ENCODE assay signal across 8 cellular contexts in genomic region chrX:154013614-154014360, GRCh38. TPM values are rescaled to one million over a fixed set of nuclear protein-coding genes. Genes with fewer than 3 reads are reported as not detected.
A peak's percentile ranks its signal among the peaks of the same experiment; 100 is the strongest.
DNase-seq lines count a peak whose midpoint lies in the region; ATAC-seq and TF ChIP-seq lines count a peak whose summit lies in the region.

No MANE protein-coding gene starts in this region.

- H3K4me3 ChIP-seq in NB4 (ENCODE audit: low read depth, low read length) (no peak overlapping the region), esophagus squamous epithelium (no peak overlapping the region), neutrophil (ENCODE audit: low read depth in 1 of 2, low read length in 1 of 2) (no peak overlapping the region)

- peaks cover 0 to 3% (median 0%) of the 10 kb centered on the region in 4 donors for H3K27me3 ChIP-seq in esophagus squamous epithelium
- H3K27me3 ChIP-seq in neutrophil, result no peaks in the 10 kb centered on the region

- H3K36me3 ChIP-seq in esophagus squamous epithelium, result peaks cover 0 to 68% (median 19%) of the 10 kb centered on the region in 3 donors
- H3K36me3 ChIP-seq in neutrophil, result peaks cover 26% of the 10 kb centered on the region

- H3K9me3 ChIP-seq in esophagus squamous epithelium (no peaks in the 10 kb centered on the region), neutrophil (no peaks in the 10 kb centered on the region)

- TF ChIP-seq POLR2A in NB4 (IDR thresholded peaks at IDR 0.05; ENCODE audit: extremely low read depth, insufficient read length) (no peak), esophagus squamous epithelium (IDR thresholded peaks at IDR 0.05) (no peak)

- H3K27ac ChIP-seq in esophagus squamous epithelium (no peak overlapping the region), neutrophil (peak overlapping the region; percentile 52)

- peaks cover 4 to 32% (median 11%) of the 10 kb centered on the region in 3 donors for H3K4me1 ChIP-seq in esophagus squamous epithelium
- peaks cover 24 to 26% of the 10 kb centered on the region in 2 experiments for H3K4me1 ChIP-seq in neutrophil (ENCODE audit: control insufficient read depth in 1 of 2, insufficient read depth in 1 of 2, low read depth in 1 of 2, low read length in 1 of 2)

- intact Hi-C loops in esophagus squamous epithelium (cut with DNase I), result no loop called here

- 25 to 40% methylated on average over 2 to 13 of the region's 20 CpGs for WGBS in esophagus squamous epithelium, 2 donors

- no peak for ATAC-seq in GM21526 (IDR thresholded peaks at IDR 0.05; ENCODE audit: low FRiP score, unreplicated experiment)

- peak; percentile 76 for TF ChIP-seq CTCF in NB4 (IDR thresholded peaks at IDR 0.05; ENCODE audit: low read depth, low read length)
- peak; percentile 75 to 87 (median 82) for TF ChIP-seq CTCF in esophagus squamous epithelium (IDR thresholded peaks at IDR 0.05)
- peak; percentile 81 for TF ChIP-seq CTCF in neutrophil (IDR thresholded peaks at IDR 0.05)

- DNase-seq in SIG-M5 treated with dmso at 0.1 percent for 504 hours (lab: John Stamatoyannopoulos, UW; ENCODE audit: unreplicated experiment) (peak; percentile 48), SIG-M5 (lab: John Stamatoyannopoulos, UW) (no peak), NB4 (ENCODE audit: low read depth) (peak; percentile 61), esophagus squamous epithelium (lab: John Stamatoyannopoulos, UW) (no peak), amniotic stem cell (lab: John Stamatoyannopoulos, UW) (no peak)
- peak; percentile 76 for DNase-seq in activated CD8-positive, alpha-beta memory T cell treated with anti-CD3 and anti-CD28 coated beads for 24 hours

RNA-seq across cellular contexts. Expression of gene IRAK1, which starts 5.9 kb away (rescaled TPM):
- total RNA-seq in esophagus squamous epithelium, result 100 to 1,000 TPM in 2 of 4 donors, 10 to 100 TPM in 2; 73.5 to 117 (median 96.8) TPM

RNA-seq across cellular contexts. Expression of gene TMEM187, which starts 41.2 kb away (rescaled TPM):
- 1 to 10 TPM; 2.5 to 4.1 (median 3.8) TPM for total RNA-seq in esophagus squamous epithelium

RNA-seq across cellular contexts. Expression of gene HCFC1, which starts 42.2 kb away (rescaled TPM):
- total RNA-seq in esophagus squamous epithelium, result 10 to 100 TPM; 22.2 to 54.0 (median 37.0) TPM

Comparison
In these comparisons a context has a peak if more than half of its experiments do, and no peak if none do; other contexts are left out.
1. DNase-seq: peak in SIG-M5 treated with dmso at 0.1 percent for 504 hours (single experiment), NB4 (single experiment) and activated CD8-positive, alpha-beta memory T cell treated with anti-CD3 and anti-CD28 coated beads for 24 hours (single experiment); none in SIG-M5 (single experiment), esophagus squamous epithelium (single experiment) and amniotic stem cell (single experiment).
2. Peak in every context shown above with its lines, with median percentiles within 50 percentile points of each other: CTCF ChIP-seq.